In genomic region chr10:33334839-33335549, GRCh38 we compare ENCODE assay signal across 8 cellular contexts. TPM values are rescaled to one million over a fixed set of nuclear protein-coding genes. Genes with fewer than 3 reads are reported as not detected.
DNase-seq lines count a peak whose midpoint lies in the region; TF ChIP-seq lines count a peak whose summit lies in the region.

No MANE protein-coding gene starts in this region.

- peak overlapping the region; percentile 77 for H3K4me3 ChIP-seq in coronary artery
- H3K4me3 ChIP-seq in spleen, result peak overlapping the region; percentile 48 to 73 (median 54)

- intact Hi-C loops in spleen (cut with DNase I; ENCODE audit: low total_unique reads), result no loop called here

- peak overlapping the region; percentile 82 for H3K4me3 Mint-ChIP-seq in T-helper 2 cell treated with Interferon-gamma antibody and Interleukin-4, amounts not matched to agents 5 μg/mL and 100 μg/mL, for 36 hours

- peak in 1 of 3 donors; percentile 20 for TF ChIP-seq POLR2A in spleen (IDR thresholded peaks at IDR 0.05)

- peak; percentile 70 for TF ChIP-seq CTCF in coronary artery (IDR thresholded peaks at IDR 0.05)
- TF ChIP-seq CTCF in spleen (IDR thresholded peaks at IDR 0.05 in 8 of 11, conservative IDR thresholded peaks at IDR 0.05 in 3 of 11), result peak; percentile 11 to 61 (median 50)

- DNase-seq in DMS53 (lab: John Stamatoyannopoulos, UW) (peak; percentile 93), HuH-7 (ENCODE audit: low spot score) (peak; percentile 94), coronary artery (ENCODE audit: low spot score) (peak; percentile 88), kidney tubule cell (ENCODE audit: low spot score) (peak; percentile 85), spleen (peak; percentile 84), NCI-H446 (lab: John Stamatoyannopoulos, UW) (no peak), cerebellar nuclear complex (lab: John Stamatoyannopoulos, UW) (no peak)
- peak; percentile 44 for DNase-seq in T-helper 2 cell treated with Interferon-gamma antibody and Interleukin-4, amounts not matched to agents 5 μg/mL and 100 μg/mL, for 36 hours (ENCODE audit: low spot score)

- H3K4me1 Mint-ChIP-seq in T-helper 2 cell treated with Interferon-gamma antibody and Interleukin-4, amounts not matched to agents 5 μg/mL and 100 μg/mL, for 36 hours (ENCODE audit: low read depth), result peaks cover 19% of the 10 kb centered on the region

- H3K27ac ChIP-seq in coronary artery, result peak overlapping the region; percentile 90 to 93
- H3K27ac ChIP-seq in spleen, result peak overlapping the region; percentile 71 to 94 (median 91)

- H3K9me3 ChIP-seq in spleen, result no peaks in the 10 kb centered on the region

- WGBS in spleen, 5 donors, result 0 to 2% (median 1%) methylated on average over 15 to 63 of the region's 63 CpGs

- peaks cover 79% of the 10 kb centered on the region for H3K27me3 Mint-ChIP-seq in T-helper 2 cell treated with Interferon-gamma antibody and Interleukin-4, amounts not matched to agents 5 μg/mL and 100 μg/mL, for 36 hours (ENCODE audit: low read depth)

- peaks cover 0 to 71% (median 24%) of the 10 kb centered on the region in 7 donors for H3K27me3 ChIP-seq in spleen (replicated peaks in 1 of 7)

- H3K9me3 Mint-ChIP-seq in T-helper 2 cell treated with Interferon-gamma antibody and Interleukin-4, amounts not matched to agents 5 μg/mL and 100 μg/mL, for 36 hours, result no peaks in the 10 kb centered on the region

- peaks cover 1 to 55% (median 38%) of the 10 kb centered on the region in 6 donors for H3K4me1 ChIP-seq in spleen

- H3K36me3 Mint-ChIP-seq in T-helper 2 cell treated with Interferon-gamma antibody and Interleukin-4, amounts not matched to agents 5 μg/mL and 100 μg/mL, for 36 hours (ENCODE audit: low read depth), result peaks cover 3% of the 10 kb centered on the region

- H3K36me3 ChIP-seq in spleen, result peaks cover 0 to 4% (median 0%) of the 10 kb centered on the region in 6 donors

- no peak overlapping the region for H3K27ac Mint-ChIP-seq in T-helper 2 cell treated with Interferon-gamma antibody and Interleukin-4, amounts not matched to agents 5 μg/mL and 100 μg/mL, for 36 hours

RNA-seq across cellular contexts. Expression of gene NRP1, which starts 0.5 kb away (rescaled TPM):
- total RNA-seq in spleen, result 100 to 1,000 TPM in 6 of 7 donors, 10 to 100 TPM in 1; 96.8 to 202 (median 145) TPM
- polyA plus RNA-seq in spleen, result 1 to 10 TPM; 4.8 to 8.7 (median 7.3) TPM

Comparison
In these comparisons a context has a peak if more than half of its experiments do, and no peak if none do; other contexts are left out.
1. DNase-seq: peak in DMS53 (single experiment), HuH-7 (single experiment), T-helper 2 cell treated with Interferon-gamma antibody and Interleukin-4, amounts not matched to agents 5 μg/mL and 100 μg/mL, for 36 hours (single experiment), coronary artery (single experiment), kidney tubule cell (single experiment) and spleen (single experiment); none in NCI-H446 (0 of 2) and cerebellar nuclear complex (0 of 2).